In genomic region chr5:150642991-150643710, GRCh38 we compare ENCODE assay signal across 11 cellular contexts. TPM values are rescaled to one million over a fixed set of nuclear protein-coding genes. Genes with fewer than 3 reads are reported as not detected.
A peak's percentile ranks its signal among the peaks of the same experiment; 100 is the strongest.
DNase-seq lines count a peak whose midpoint lies in the region; FAIRE-seq and TF ChIP-seq lines count a peak whose summit lies in the region.
"Had no signal": no experiment of that assay in that cellular context is flagged by ENCODE, and none has a peak within 500 bp of the region (broad histone marks: within the 10 kb centered on the region; RNA-seq: fewer than 3 reads in every experiment).

No MANE protein-coding gene starts in this region.

- no peaks in the 10 kb centered on the region for H3K27me3 ChIP-seq in adipocyte (replicated peaks; ENCODE audit: control insufficient read depth, insufficient read depth, low read length)
- H3K27me3 ChIP-seq in trophoblast cell (ENCODE audit: insufficient read depth, low read length) = no peaks in the 10 kb centered on the region
- H3K27me3 ChIP-seq in effector memory CD4-positive, alpha-beta T cell (replicated peaks; ENCODE audit: control insufficient read depth, insufficient read depth, low read length, poor library complexity, severe bottlenecking) = no peaks in the 10 kb centered on the region

- peak overlapping the region; percentile 50 for H3K4me2 ChIP-seq in trophoblast cell (ENCODE audit: low read length)

- no peaks in the 10 kb centered on the region for H3K9me3 Mint-ChIP-seq in activated T-helper 2 cell treated with anti-CD3 and anti-CD28 coated beads, Interferon-gamma antibody, Interleukin-2, Interleukin-4, amounts not matched to agents 10 μg/mL and 5 μg/mL and 100 μg/mL, durations not matched to agents 14 hours and 24 hours and 36 hours

- H3K27ac ChIP-seq in trophoblast cell (ENCODE audit: low read depth, low read length) = peak overlapping the region; percentile 92
- H3K27ac ChIP-seq in effector memory CD4-positive, alpha-beta T cell (ENCODE audit: insufficient read depth, low read length, poor library complexity, severe bottlenecking) = no peak overlapping the region

- peaks cover 24% of the 10 kb centered on the region for H3K79me2 ChIP-seq in trophoblast cell (ENCODE audit: control insufficient read depth, insufficient read depth, low read length, poor library complexity)

- WGBS in trophoblast cell (ENCODE audit: extremely low coverage, insufficient coverage, insufficient read length) = no CpG with 5 or more reads among the region's 12 CpGs

- H2AFZ ChIP-seq in trophoblast cell (ENCODE audit: insufficient read depth, low read length, poor library complexity) = no peak overlapping the region

- POLR2A ChIA-PET in AG04449 (lab: Yijun Ruan, JAX) = interaction anchor here (0.6 to 1.0 kb wide), 3 partner anchors 10 to 197 kb away, joined by 4 to 5 read pairs (median 4); no protein-coding TSS in a partner anchor

- peaks cover 60% of the 10 kb centered on the region for H3K79me1 ChIP-seq in trophoblast cell (ENCODE audit: low read length)

- intact Hi-C loops in activated T-helper 2 cell treated with anti-CD3 and anti-CD28 coated beads, Interferon-gamma antibody, Interleukin-2, Interleukin-4, amounts not matched to agents 10 μg/mL and 5 μg/mL and 100 μg/mL, durations not matched to agents 14 hours and 24 hours and 36 hours (cut with micrococcal nuclease) = no loop called here

- H3K18ac ChIP-seq in trophoblast cell (ENCODE audit: low read length) = peak overlapping the region; percentile 63

- peak overlapping the region; percentile 87 for H2BK120ac ChIP-seq in trophoblast cell (ENCODE audit: insufficient read depth, low read length, poor library complexity)

- peak overlapping the region; percentile 13 for H3K9ac ChIP-seq in adipocyte (ENCODE audit: low read length)
- H3K9ac ChIP-seq in trophoblast cell (ENCODE audit: low read length) = no peak overlapping the region

- H3K4me1 ChIP-seq in adipocyte (ENCODE audit: control insufficient read depth, insufficient read depth, low read length) (peaks cover 71% of the 10 kb centered on the region), trophoblast cell (ENCODE audit: control insufficient read depth in 1 of 2, insufficient read depth in 2 of 2, low read length in 2 of 2) (peaks cover 56 to 66% of the 10 kb centered on the region in 2 experiments)
- H3K4me1 ChIP-seq in effector memory CD4-positive, alpha-beta T cell (ENCODE audit: control insufficient read depth, insufficient read depth, low read length, poor library complexity, severe bottlenecking) = no peaks in the 10 kb centered on the region

- no peaks in the 10 kb centered on the region for H3K4me1 Mint-ChIP-seq in activated T-helper 2 cell treated with anti-CD3 and anti-CD28 coated beads, Interferon-gamma antibody, Interleukin-2, Interleukin-4, amounts not matched to agents 10 μg/mL and 5 μg/mL and 100 μg/mL, durations not matched to agents 14 hours and 24 hours and 36 hours (ENCODE audit: low read depth)

- H4K91ac ChIP-seq in trophoblast cell (ENCODE audit: low read depth, low read length) = peak overlapping the region; percentile 96

- peaks cover 11% of the 10 kb centered on the region for H3K27me3 Mint-ChIP-seq in activated T-helper 2 cell treated with anti-CD3 and anti-CD28 coated beads, Interferon-gamma antibody, Interleukin-2, Interleukin-4, amounts not matched to agents 10 μg/mL and 5 μg/mL and 100 μg/mL, durations not matched to agents 14 hours and 24 hours and 36 hours (ENCODE audit: low read depth)

- no peak overlapping the region for H4K12ac ChIP-seq in trophoblast cell (ENCODE audit: low read depth, low read length)

- H2BK5ac ChIP-seq in trophoblast cell (ENCODE audit: low read depth, low read length, poor library complexity) = peak overlapping the region; percentile 92

- H3K36me3 Mint-ChIP-seq in activated T-helper 2 cell treated with anti-CD3 and anti-CD28 coated beads, Interferon-gamma antibody, Interleukin-2, Interleukin-4, amounts not matched to agents 10 μg/mL and 5 μg/mL and 100 μg/mL, durations not matched to agents 14 hours and 24 hours and 36 hours (ENCODE audit: low read depth) = no peaks in the 10 kb centered on the region

- H3K9me3 ChIP-seq in adipocyte (ENCODE audit: control insufficient read depth, low read length) (no peaks in the 10 kb centered on the region), trophoblast cell (ENCODE audit: insufficient read depth, low read depth, low read length) (no peaks in the 10 kb centered on the region)
- H3K9me3 ChIP-seq in effector memory CD4-positive, alpha-beta T cell (ENCODE audit: control insufficient read depth, low read length) = no peaks in the 10 kb centered on the region

- H3K36me3 ChIP-seq in adipocyte (ENCODE audit: control insufficient read depth, insufficient read depth, low read length, severe bottlenecking) (no peaks in the 10 kb centered on the region), trophoblast cell (ENCODE audit: control insufficient read depth in 1 of 2, insufficient read depth in 2 of 2, low read length in 2 of 2) (peaks cover 5% of the 10 kb centered on the region in 2 experiments)
- H3K36me3 ChIP-seq in effector memory CD4-positive, alpha-beta T cell (ENCODE audit: control insufficient read depth, insufficient read depth, low read length) = no peaks in the 10 kb centered on the region

- TF ChIP-seq CTCF in AG04449 (IDR thresholded peaks at IDR 0.05; ENCODE audit: insufficient read depth, low read length, missing control alignments) = no peak
- no peak for TF ChIP-seq CTCF in fibroblast of mammary gland (conservative IDR thresholded peaks at IDR 0.05; ENCODE audit: control insufficient read depth, insufficient read depth, low read depth, low read length)
- TF ChIP-seq CTCF in D721Med (IDR thresholded peaks at IDR 0.05; ENCODE audit: insufficient read depth, missing control alignments) = no peak

- no peak overlapping the region for H3K23ac ChIP-seq in trophoblast cell (ENCODE audit: low read length)

- CTCF ChIA-PET in AG04449 (lab: Yijun Ruan, JAX) = interaction anchor here (0.7 to 8.4 kb wide), 10 partner anchors 10 to 184 kb away, joined by 3 to 111 read pairs (median 6); no protein-coding TSS in a partner anchor

- H2AK5ac ChIP-seq in trophoblast cell (ENCODE audit: low read length) = peak overlapping the region; percentile 34

- H3K4me3 ChIP-seq in AG04449 (ENCODE audit: low read depth, low read length) (peak overlapping the region; percentile 76), adipocyte (ENCODE audit: low read length) (no peak overlapping the region), fibroblast of mammary gland (ENCODE audit: control insufficient read depth, low read depth, low read length) (no peak overlapping the region), trophoblast cell (ENCODE audit: low read depth, low read length) (no peak overlapping the region)
- H3K4me3 ChIP-seq in effector memory CD4-positive, alpha-beta T cell (ENCODE audit: insufficient read depth, low read depth, low read length, poor library complexity, severe bottlenecking) = no peak overlapping the region

- peak overlapping the region; percentile 82 for H2BK12ac ChIP-seq in trophoblast cell (ENCODE audit: low read length)

- DNase-seq in AG04449 (ENCODE audit: low read depth, low spot score) = no peak
- DNase-seq in adipocyte (ENCODE audit: low read depth) = no peak
- DNase-seq in fibroblast of mammary gland (ENCODE audit: low read depth) = peak; percentile 26
- peak; percentile 83 to 91 for DNase-seq in trophoblast cell
- DNase-seq in activated effector memory CD4-positive, alpha-beta T cell treated with anti-CD3 and anti-CD28 coated beads, Interleukin-2, amount 50 U/mL, for 16 hours = no peak
- DNase-seq in activated T-helper 2 cell treated with anti-CD3 and anti-CD28 coated beads, Interferon-gamma antibody, Interleukin-2, Interleukin-4, amounts not matched to agents 10 μg/mL and 5 μg/mL and 100 μg/mL, durations not matched to agents 14 hours and 24 hours and 36 hours (ENCODE audit: low spot score) = no peak
- DNase-seq in effector memory CD4-positive, alpha-beta T cell = no peak
- DNase-seq in D721Med (ENCODE audit: insufficient read length, low spot score) = no peak
- DNase-seq: activated CD4-positive, CD25-positive, alpha-beta regulatory T cell treated with anti-CD3 and anti-CD28 coated beads, Interleukin-2, amount 50 U/mL, for 72 hours; GDM1; NCI-H2171 had no signal

- H3K4ac ChIP-seq in trophoblast cell (ENCODE audit: low read depth, low read length) = peak overlapping the region; percentile 24

- H3K14ac ChIP-seq in trophoblast cell (ENCODE audit: low read length) = peak overlapping the region; percentile 90

- H3K4me3 Mint-ChIP-seq in activated T-helper 2 cell treated with anti-CD3 and anti-CD28 coated beads, Interferon-gamma antibody, Interleukin-2, Interleukin-4, amounts not matched to agents 10 μg/mL and 5 μg/mL and 100 μg/mL, durations not matched to agents 14 hours and 24 hours and 36 hours (ENCODE audit: low read depth) = no peak overlapping the region

- H3K27ac Mint-ChIP-seq in activated T-helper 2 cell treated with anti-CD3 and anti-CD28 coated beads, Interferon-gamma antibody, Interleukin-2, Interleukin-4, amounts not matched to agents 10 μg/mL and 5 μg/mL and 100 μg/mL, durations not matched to agents 14 hours and 24 hours and 36 hours = no peak overlapping the region

- H4K8ac ChIP-seq in trophoblast cell (ENCODE audit: low read depth, low read length) = peak overlapping the region; percentile 52

- FAIRE-seq in D721Med (lab: Jason Lieb, UNC) = no peak

RNA-seq across cellular contexts. Expression of gene SYNPO, which starts 2.7 kb away (rescaled TPM):
- polyA plus RNA-seq in trophoblast cell (2013) = 52.3 and 58.9 TPM in 2 replicates
- total RNA-seq in activated T-helper 2 cell treated with anti-CD3 and anti-CD28 coated beads, Interferon-gamma antibody, Interleukin-2, Interleukin-4, amounts not matched to agents 10 μg/mL and 5 μg/mL and 100 μg/mL, durations not matched to agents 14 hours and 24 hours and 36 hours = 0.11 TPM in 1 of 2 replicates, not detected in the other

RNA-seq across cellular contexts. Expression of gene MYOZ3, which starts 17.9 kb away (rescaled TPM):
- 9.5 and 10.0 TPM in 2 replicates for polyA plus RNA-seq in trophoblast cell (2013)
- 0.09 TPM in 2 replicates for total RNA-seq in activated T-helper 2 cell treated with anti-CD3 and anti-CD28 coated beads, Interferon-gamma antibody, Interleukin-2, Interleukin-4, amounts not matched to agents 10 μg/mL and 5 μg/mL and 100 μg/mL, durations not matched to agents 14 hours and 24 hours and 36 hours

RNA-seq across cellular contexts. Expression of gene RBM22, which starts 57.7 kb away (rescaled TPM):
- 50.4 and 51.3 TPM in 2 replicates for polyA plus RNA-seq in trophoblast cell (2013)
- total RNA-seq in activated T-helper 2 cell treated with anti-CD3 and anti-CD28 coated beads, Interferon-gamma antibody, Interleukin-2, Interleukin-4, amounts not matched to agents 10 μg/mL and 5 μg/mL and 100 μg/mL, durations not matched to agents 14 hours and 24 hours and 36 hours = 65.2 and 71.7 TPM in 2 replicates

Comparison
In these comparisons a context has a peak if more than half of its experiments do, and no peak if none do; other contexts are left out.
1. DNase-seq: peak in fibroblast of mammary gland (single experiment) and trophoblast cell (2 of 2); none in AG04449 (single experiment), adipocyte (single experiment), activated effector memory CD4-positive, alpha-beta T cell treated with anti-CD3 and anti-CD28 coated beads, Interleukin-2, amount 50 U/mL, for 16 hours (single experiment), activated T-helper 2 cell treated with anti-CD3 and anti-CD28 coated beads, Interferon-gamma antibody, Interleukin-2, Interleukin-4, amounts not matched to agents 10 μg/mL and 5 μg/mL and 100 μg/mL, durations not matched to agents 14 hours and 24 hours and 36 hours (single experiment), effector memory CD4-positive, alpha-beta T cell (0 of 3) and D721Med (single experiment).